Comparison of ENCODE assay signal across 8 cellular contexts in the genomic region with DNA sequence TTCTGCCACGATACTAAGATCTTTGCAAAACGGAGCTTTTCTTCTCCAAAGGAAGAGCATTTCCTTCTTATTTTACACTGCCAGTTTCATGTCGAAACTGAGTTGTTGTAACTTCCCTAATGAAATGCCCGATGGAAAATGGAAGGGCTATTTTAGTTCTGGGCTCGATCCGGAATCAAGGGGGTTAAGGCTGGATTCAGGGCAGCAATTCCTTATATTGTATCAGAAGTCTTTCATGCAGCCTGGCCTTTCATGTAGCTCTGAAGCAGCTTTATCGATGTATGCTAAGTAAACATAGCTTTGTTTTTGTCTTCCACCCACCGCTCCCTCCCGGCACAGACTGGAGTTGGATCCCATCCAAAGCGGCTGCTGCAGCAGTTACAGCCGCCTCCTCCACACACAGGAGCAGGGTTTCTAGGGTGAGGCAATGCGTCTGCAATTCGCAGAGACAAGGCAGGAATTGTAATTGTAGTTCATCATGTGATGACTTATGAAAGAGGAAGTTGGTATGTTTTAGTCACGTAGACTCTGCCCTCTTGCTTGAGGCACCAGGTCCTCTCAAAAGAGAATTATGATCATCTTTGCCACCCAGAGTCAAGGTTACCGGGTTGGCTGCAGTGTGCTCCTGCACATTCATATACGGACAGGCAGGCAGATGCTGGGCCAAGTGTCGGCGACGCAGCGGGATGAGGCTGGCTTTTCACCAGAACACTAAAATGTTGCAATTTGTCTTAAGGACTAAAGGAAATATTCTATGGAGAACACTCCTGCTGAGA.
DNase-seq lines count a peak whose midpoint lies in the region; ATAC-seq and TF ChIP-seq lines count a peak whose summit lies in the region.

No MANE protein-coding gene starts in this region.

- intact Hi-C loops in tibial artery (cut with DNase I; ENCODE audit: low total_unique reads): loop anchor here (5.0 kb wide), 5 partner anchors 110 to 470 kb away; no protein-coding TSS in a partner anchor

- H3K79me2 ChIP-seq in Loucy (ENCODE audit: insufficient read depth, low read length): peaks cover 28% of the 10 kb centered on the region

- ATAC-seq in GM21786 (IDR thresholded peaks at IDR 0.05; ENCODE audit: unreplicated experiment): peak; percentile 37

- 0 out of 2 replicates have a peak overlapping the region, but pooled peaks have one; percentile 2 for H2AFZ ChIP-seq in Loucy (ENCODE audit: low read length)

- peaks cover 11% of the 10 kb centered on the region for H4K20me1 ChIP-seq in Loucy (ENCODE audit: insufficient read depth, low read length, poor library complexity, severe bottlenecking)

- H3K27ac ChIP-seq in RWPE1 (peak overlapping the region; percentile 98), neutrophil (peak overlapping the region; percentile 96), tibial artery (peak overlapping the region; percentile 96 to 98)

- DNase-seq in DMS79 treated with DMSO at 0.1 percent for 48 hours (lab: John Stamatoyannopoulos, UW): peak; percentile 97
- peak; percentile 93 for DNase-seq in RWPE1 (ENCODE audit: low spot score)
- DNase-seq in activated effector memory CD4-positive, alpha-beta T cell treated with Interleukin-2 at 50 U/mL for 16 hours: peak; percentile 57
- peak; percentile 99 for DNase-seq in fibroblast of the conjunctiva (ENCODE audit: low read depth)
- DNase-seq in tibial artery: peak; percentile 90 to 93

- POLR2A ChIA-PET in RWPE1 (lab: Yijun Ruan, JAX; ENCODE audit: low non-redundant PET): interaction anchor here (0.5 to 3.0 kb wide), 4 partner anchors 44 to 467 kb away, joined by 3 to 24 read pairs (median 4); no protein-coding TSS in a partner anchor

- CTCF ChIA-PET in RWPE1 (lab: Yijun Ruan, JAX): interaction anchor here (0.6 to 1.7 kb wide), 9 partner anchors 9 to 471 kb away, joined by 3 to 5 read pairs (median 4); no protein-coding TSS in a partner anchor

- H3K9ac ChIP-seq in Loucy (ENCODE audit: low read depth, low read length, poor library complexity, severe bottlenecking): peak overlapping the region; percentile 98

- H3K9me2 ChIP-seq in Loucy (replicated peaks; ENCODE audit: low read depth, low read length): no peaks in the 10 kb centered on the region

- H3K4me1 ChIP-seq in Loucy (ENCODE audit: insufficient read depth, low read length, poor library complexity, severe bottlenecking) (peaks cover 51% of the 10 kb centered on the region), neutrophil (ENCODE audit: control insufficient read depth in 1 of 2, insufficient read depth in 1 of 2, low read depth in 1 of 2, low read length in 1 of 2) (peaks cover 49 to 53% of the 10 kb centered on the region in 2 experiments), tibial artery (peaks cover 0 to 61% (median 40%) of the 10 kb centered on the region in 4 donors)

- H3K4me2 ChIP-seq in Loucy (ENCODE audit: low read depth, low read length, poor library complexity, severe bottlenecking): peak overlapping the region; percentile 97

- H3K9me3 ChIP-seq in Loucy (ENCODE audit: insufficient read depth, low read depth, low read length) (no peaks in the 10 kb centered on the region), neutrophil (no peaks in the 10 kb centered on the region), tibial artery (no peaks in the 10 kb centered on the region)

- peak overlapping the region; percentile 88 for H3K4me3 ChIP-seq in Loucy (ENCODE audit: low read length, poor library complexity, severe bottlenecking)
- H3K4me3 ChIP-seq in neutrophil (ENCODE audit: low read depth in 1 of 2, low read length in 1 of 2): peak overlapping the region; percentile 85 to 98
- H3K4me3 ChIP-seq in tibial artery: peak overlapping the region; percentile 23 to 62

- peaks cover under 1% of the 10 kb centered on the region for H3K27me3 ChIP-seq in Loucy (ENCODE audit: insufficient read depth, low read length, poor library complexity, severe bottlenecking)
- no peaks in the 10 kb centered on the region for H3K27me3 ChIP-seq in neutrophil
- H3K27me3 ChIP-seq in tibial artery: no peaks in the 10 kb centered on the region

- H3K36me3 ChIP-seq in Loucy (ENCODE audit: insufficient read depth, low read length) (peaks cover 3% of the 10 kb centered on the region; the same call in 1 of the 2 replicates), neutrophil (peaks cover under 1% of the 10 kb centered on the region), tibial artery (peaks cover 7 to 10% (median 10%) of the 10 kb centered on the region in 3 donors)

- TF ChIP-seq CTCF in Loucy (conservative IDR thresholded peaks at IDR 0.05; ENCODE audit: low read length) (no peak), RWPE1 (conservative IDR thresholded peaks at IDR 0.05; ENCODE audit: low read depth) (no peak), neutrophil (IDR thresholded peaks at IDR 0.05) (peak; percentile 19), tibial artery (IDR thresholded peaks at IDR 0.05) (no peak)

- peaks cover 12% of the 10 kb centered on the region for H3F3A ChIP-seq in Loucy (ENCODE audit: low read depth)

Comparison
In these comparisons a context has a peak if more than half of its experiments do, and no peak if none do; other contexts are left out.
1. Peak in every context shown above with its lines: DNase-seq, ATAC-seq, H3K4me3 ChIP-seq and H3K27ac ChIP-seq.